ENCODE assay signal across 9 cellular contexts in genomic region chr5:94093300-94093699, GRCh38.
"Had no signal": no experiment of that assay in that cellular context is flagged by ENCODE, and none has a peak within 500 bp of the region (broad histone marks: within the 10 kb centered on the region; RNA-seq: fewer than 3 reads in every experiment).

No MANE protein-coding gene starts in this region.

- H3K4me3 ChIP-seq: GM23338, HAP-1, K562 had no signal

- DNase-seq: H7, HFFc6, IMR-90 had no signal

- H3K27ac ChIP-seq: HL-60 had no signal

- H3K9me3 Mint-ChIP-seq: HFFc6 had no signal

- H3K4me3 Mint-ChIP-seq: GM23338, HFFc6 had no signal

- H3K36me3 ChIP-seq: HAP-1 had no signal

- FAIRE-seq: H1, K562 had no signal

- ATAC-seq: GM23338, HCT116, K562 had no signal

- H3K4me2 ChIP-seq: GM23338 had no signal

- H2AFZ ChIP-seq: GM23338 had no signal

- H3K9me3 ChIP-seq: HAP-1 had no signal

- H3K4me1 ChIP-seq: HAP-1 had no signal

- H3K27ac Mint-ChIP-seq: GM23338, HFFc6 had no signal
